In genomic region chr11:44825058-44825795, GRCh38 we compare ENCODE assay signal across 26 cellular contexts.
DNase-seq lines count a peak whose midpoint lies in the region; TF ChIP-seq lines count a peak whose summit lies in the region.
"Had no signal": no experiment of that assay in that cellular context is flagged by ENCODE, and none has a peak within 500 bp of the region (broad histone marks: within the 10 kb centered on the region; RNA-seq: fewer than 3 reads in every experiment).

No MANE protein-coding gene starts in this region.

- peak overlapping the region; percentile 59 for H3K4me3 Mint-ChIP-seq in endothelial cell (ENCODE audit: unreplicated experiment)
- H3K4me3 Mint-ChIP-seq: activated CD8-positive, alpha-beta memory T cell treated with anti-CD3 and anti-CD28 coated beads, Interleukin-2, amount 10 ng/mL, durations not matched to agents 7 days and 5 days; activated naive CD4-positive, alpha-beta T cell treated with anti-CD3 and anti-CD28 coated beads, Interleukin-2, amount 10 ng/mL, durations not matched to agents 7 days and 5 days; activated T-helper 1 cell treated with anti-CD3 and anti-CD28 coated beads, Interleukin-12 subunit alpha, Interleukin-12 subunit beta, Interleukin-2, Interleukin-4 antibody, amounts not matched to agents 30 ng/mL and 10 ng/mL and 1 ng/mL, durations not matched to agents 14 hours and 24 hours and 36 hours had no signal

- H3K36me3 Mint-ChIP-seq in endothelial cell (ENCODE audit: low read depth, unreplicated experiment), result peaks cover 62% of the 10 kb centered on the region
- H3K36me3 Mint-ChIP-seq: activated CD8-positive, alpha-beta memory T cell treated with anti-CD3 and anti-CD28 coated beads, Interleukin-2, amount 10 ng/mL, durations not matched to agents 7 days and 5 days had no signal

- peaks cover 29% of the 10 kb centered on the region for H3K4me1 ChIP-seq in HUES48 (ENCODE audit: control insufficient read depth, insufficient read depth, low read length)
- H3K4me1 ChIP-seq: BLaER1 had no signal

- H3K9me3 Mint-ChIP-seq in endothelial cell (ENCODE audit: unreplicated experiment), result no peaks in the 10 kb centered on the region
- H3K9me3 Mint-ChIP-seq: activated naive CD4-positive, alpha-beta T cell treated with anti-CD3 and anti-CD28 coated beads, Interleukin-2, amount 10 ng/mL, durations not matched to agents 7 days and 5 days; activated T-helper 1 cell treated with anti-CD3 and anti-CD28 coated beads, Interleukin-12 subunit alpha, Interleukin-12 subunit beta, Interleukin-2, Interleukin-4 antibody, amounts not matched to agents 30 ng/mL and 10 ng/mL and 1 ng/mL, durations not matched to agents 14 hours and 24 hours and 36 hours had no signal

- no peak overlapping the region for H3K9ac ChIP-seq in HUES48 (ENCODE audit: low read depth, low read length)
- H3K9ac ChIP-seq: BLaER1 had no signal

- H3K27ac ChIP-seq in HUES48 (ENCODE audit: low read depth, low read length), result peak overlapping the region; percentile 91
- H3K27ac ChIP-seq: BLaER1, left lung had no signal

- H3K27ac Mint-ChIP-seq in endothelial cell (ENCODE audit: unreplicated experiment), result peak overlapping the region; percentile 99
- H3K27ac Mint-ChIP-seq: activated CD8-positive, alpha-beta memory T cell treated with anti-CD3 and anti-CD28 coated beads, Interleukin-2, amount 10 ng/mL, durations not matched to agents 7 days and 5 days; activated naive CD4-positive, alpha-beta T cell treated with anti-CD3 and anti-CD28 coated beads, Interleukin-2, amount 10 ng/mL, durations not matched to agents 7 days and 5 days; activated T-helper 1 cell treated with anti-CD3 and anti-CD28 coated beads, Interleukin-12 subunit alpha, Interleukin-12 subunit beta, Interleukin-2, Interleukin-4 antibody, amounts not matched to agents 30 ng/mL and 10 ng/mL and 1 ng/mL, durations not matched to agents 14 hours and 24 hours and 36 hours had no signal

- no peaks in the 10 kb centered on the region for H3K36me3 ChIP-seq in HUES48 (ENCODE audit: control insufficient read depth, insufficient read depth, low read length)
- H3K36me3 ChIP-seq: BLaER1, HAP-1, left lung had no signal

- peaks cover 4% of the 10 kb centered on the region; the same call in 1 of the 2 replicates for H3K9me3 ChIP-seq in HUES48 (ENCODE audit: control insufficient read depth, insufficient read depth, low read length)
- H3K9me3 ChIP-seq: left lung, mucosa of descending colon had no signal

- H3K27me3 ChIP-seq in HUES48 (ENCODE audit: control insufficient read depth, insufficient read depth, low read length), result peaks cover 33% of the 10 kb centered on the region
- H3K27me3 ChIP-seq: BLaER1, left lung had no signal

- no peak for TF ChIP-seq CTCF in endothelial cell (IDR thresholded peaks at IDR 0.05; ENCODE audit: unreplicated experiment)

- peaks cover 33% of the 10 kb centered on the region for H3K27me3 Mint-ChIP-seq in endothelial cell (ENCODE audit: unreplicated experiment)
- H3K27me3 Mint-ChIP-seq: activated naive CD4-positive, alpha-beta T cell treated with anti-CD3 and anti-CD28 coated beads, Interleukin-2, amount 10 ng/mL, durations not matched to agents 7 days and 5 days; progenitor cell of endocrine pancreas had no signal

- no peak for DNase-seq in endothelial cell (ENCODE audit: low spot score)
- DNase-seq in left kidney (ENCODE audit: low read depth, low spot score), result peak; percentile 52
- DNase-seq in retina, result peak; percentile 13
- DNase-seq in GM19238 (ENCODE audit: insufficient read length, low spot score), result no peak
- DNase-seq in germinal center (ENCODE audit: low spot score), result no peak
- DNase-seq in stimulated activated CD8-positive, alpha-beta memory T cell treated with anti-CD3 and anti-CD28 coated beads, Interleukin-4, amount 100 ng/mL, for 48 hours, result no peak
- no peak for DNase-seq in SIG-M5 (lab: John Stamatoyannopoulos, UW)
- DNase-seq: ACHN; activated CD4-positive, alpha-beta T cell treated with anti-CD3 and anti-CD28 coated beads, Interleukin-2, amount 50 U/mL, for 1 hour; activated CD8-positive, alpha-beta memory T cell treated with anti-CD3 and anti-CD28 coated beads, Interleukin-2, amount 10 ng/mL, durations not matched to agents 7 days and 5 days; activated naive CD4-positive, alpha-beta T cell treated with anti-CD3 and anti-CD28 coated beads, Interleukin-2, amount 10 ng/mL, durations not matched to agents 7 days and 5 days; COR-L47; DMS79; head of caudate nucleus; mucosa of descending colon; NCI-H1092; NCI-H187 treated with DMSO at 0.1 percent for 48 hours; NCI-H69; RPMI8226; T-helper 9 cell had no signal

- no peak overlapping the region for H3K4me3 ChIP-seq in HUES48 (ENCODE audit: low read depth, low read length)
- H3K4me3 ChIP-seq: BLaER1, HAP-1, left lung, mucosa of descending colon had no signal

- H3K4me1 Mint-ChIP-seq in endothelial cell (ENCODE audit: unreplicated experiment), result peaks cover 94% of the 10 kb centered on the region
- H3K4me1 Mint-ChIP-seq: activated CD8-positive, alpha-beta memory T cell treated with anti-CD3 and anti-CD28 coated beads, Interleukin-2, amount 10 ng/mL, durations not matched to agents 7 days and 5 days; activated naive CD4-positive, alpha-beta T cell treated with anti-CD3 and anti-CD28 coated beads, Interleukin-2, amount 10 ng/mL, durations not matched to agents 7 days and 5 days had no signal

Comparison
In these comparisons a context has a peak if more than half of its experiments do, and no peak if none do; other contexts are left out.
1. DNase-seq: peak in left kidney (single experiment) and retina (single experiment); none in endothelial cell (single experiment), GM19238 (single experiment), germinal center (single experiment), stimulated activated CD8-positive, alpha-beta memory T cell treated with anti-CD3 and anti-CD28 coated beads, Interleukin-4, amount 100 ng/mL, for 48 hours (single experiment) and SIG-M5 (single experiment).